18 cellular contexts compared by ENCODE assay signal in the genomic region with DNA sequence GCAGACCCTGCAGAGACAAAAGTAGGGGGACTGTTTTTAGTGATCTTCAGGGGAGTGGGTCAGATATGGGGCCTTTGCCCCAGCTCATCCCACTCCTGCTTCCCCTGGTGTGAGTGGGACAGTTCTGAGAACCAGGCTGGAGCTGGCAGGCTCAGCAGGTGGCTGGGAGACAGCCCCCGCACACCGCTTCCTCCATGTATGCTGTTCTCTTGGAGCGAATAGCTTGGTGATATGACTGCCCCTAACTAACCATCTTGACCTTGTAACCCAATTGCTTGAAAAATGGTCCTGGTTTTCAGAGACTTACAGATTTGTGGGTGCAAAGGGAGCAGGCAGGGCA.
DNase-seq lines count a peak whose midpoint lies in the region; ATAC-seq and TF ChIP-seq lines count a peak whose summit lies in the region.
"Had no signal": no experiment of that assay in that cellular context is flagged by ENCODE, and none has a peak within 500 bp of the region (broad histone marks: within the 10 kb centered on the region; RNA-seq: fewer than 3 reads in every experiment).

No MANE protein-coding gene starts in this region.

- peaks cover 57% of the 10 kb centered on the region for H3K4me1 Mint-ChIP-seq in neural progenitor cell
- peaks cover 5% of the 10 kb centered on the region for H3K4me1 Mint-ChIP-seq in type B pancreatic cell (ENCODE audit: unreplicated experiment)

- H3K36me3 Mint-ChIP-seq in neural progenitor cell (no peaks in the 10 kb centered on the region), type B pancreatic cell (no peaks in the 10 kb centered on the region)
- H3K36me3 Mint-ChIP-seq: CD8-positive, alpha-beta T cell had no signal

- intact Hi-C loops in Right ventricle myocardium inferior (cut with DNase I): no loop called here
- intact Hi-C loops in Right ventricle myocardium superior (cut with DNase I): no loop called here

- peak overlapping the region in 1 of 2 experiments; percentile 83; a peak in 1 of 4 replicates for H3K4me3 ChIP-seq in DND-41 (ENCODE audit: low read depth in 1 of 2, low read length in 2 of 2)
- H3K4me3 ChIP-seq in neural progenitor cell: no peak overlapping the region
- no peak overlapping the region for H3K4me3 ChIP-seq in osteoblast (ENCODE audit: insufficient read depth, low read length)
- H3K4me3 ChIP-seq: BLaER1 treated with 17β-estradiol and CSF1 and Interleukin-3, amounts not matched to agents 10 nM and 100 nM had no signal

- H3K4me2 ChIP-seq in DND-41 (ENCODE audit: insufficient read depth, low read length) (peak overlapping the region; percentile 98), neural progenitor cell (no peak overlapping the region), osteoblast (ENCODE audit: insufficient read depth, low read length) (no peak overlapping the region)

- no peaks in the 10 kb centered on the region for H3K9me3 Mint-ChIP-seq in neural progenitor cell
- H3K9me3 Mint-ChIP-seq in type B pancreatic cell: no peaks in the 10 kb centered on the region
- H3K9me3 Mint-ChIP-seq: CD4-positive, alpha-beta T cell; CD8-positive, alpha-beta T cell had no signal

- peak overlapping the region; percentile 88 for H3K9ac ChIP-seq in DND-41 (ENCODE audit: low read depth, low read length)
- no peak overlapping the region for H3K9ac ChIP-seq in neural progenitor cell
- H3K9ac ChIP-seq: BLaER1 treated with 17β-estradiol and CSF1 and Interleukin-3, amounts not matched to agents 10 nM and 100 nM had no signal

- H3K4me3 Mint-ChIP-seq in neural progenitor cell (no peak overlapping the region), type B pancreatic cell (no peak overlapping the region)
- H3K4me3 Mint-ChIP-seq: CD4-positive, alpha-beta T cell; CD8-positive, alpha-beta T cell had no signal

- DNase-seq in Right ventricle myocardium inferior (ENCODE audit: missing footprints) (peak; percentile 9), Right ventricle myocardium superior (no peak), DND-41 (no peak), neural progenitor cell (ENCODE audit: low spot score) (no peak), osteoblast (ENCODE audit: insufficient read length, low spot score, missing footprints) (peak; percentile 44), type B pancreatic cell (ENCODE audit: extremely low spot score, unreplicated experiment) (no peak), COR-L47 (lab: John Stamatoyannopoulos, UW) (no peak)
- DNase-seq: 8988T; ACHN; BE2C; CD4-positive, alpha-beta T cell; CD8-positive, alpha-beta T cell; DMS 273 treated with DMSO at 0.1 percent for 48 hours; DMS153; GF-D8 had no signal

- ATAC-seq in Right ventricle myocardium inferior: no peak
- ATAC-seq in Right ventricle myocardium superior (ENCODE audit: poor library complexity): no peak
- no peak for ATAC-seq in DND-41 (ENCODE audit: insufficient read depth, low read depth)
- no peak for ATAC-seq in GM19463 (IDR thresholded peaks at IDR 0.05; ENCODE audit: unreplicated experiment)
- ATAC-seq: CD8-positive, alpha-beta T cell had no signal

- TF ChIP-seq CTCF in DND-41 (IDR thresholded peaks at IDR 0.05; ENCODE audit: borderline replicate concordance, extremely low read depth, low read length, poor library complexity, severe bottlenecking) (no peak), neural progenitor cell (IDR thresholded peaks at IDR 0.05) (no peak), osteoblast (IDR thresholded peaks at IDR 0.05; ENCODE audit: extremely low read depth, low read depth, low read length) (no peak), type B pancreatic cell (conservative IDR thresholded peaks at IDR 0.05) (no peak)

- H3F3A ChIP-seq in neural progenitor cell (ENCODE audit: low read depth): peaks cover 16% of the 10 kb centered on the region

- peak overlapping the region; percentile 98 for H3K27ac ChIP-seq in DND-41 (ENCODE audit: low read length)
- H3K27ac ChIP-seq in neural progenitor cell: no peak overlapping the region
- no peak overlapping the region for H3K27ac ChIP-seq in osteoblast (ENCODE audit: low read depth, low read length)
- H3K27ac ChIP-seq: BLaER1 treated with 17β-estradiol and CSF1 and Interleukin-3, amounts not matched to agents 10 nM and 100 nM; C4-2B had no signal

- H3K36me3 ChIP-seq in DND-41 (ENCODE audit: insufficient read depth, low read length) (peaks cover 33% of the 10 kb centered on the region), neural progenitor cell (no peaks in the 10 kb centered on the region), osteoblast (ENCODE audit: insufficient read depth, low read length) (no peaks in the 10 kb centered on the region)
- H3K36me3 ChIP-seq: BE2C; BLaER1 treated with 17β-estradiol and CSF1 and Interleukin-3, amounts not matched to agents 10 nM and 100 nM had no signal

- H3K79me2 ChIP-seq in DND-41 (ENCODE audit: insufficient read depth, low read length) (peaks cover 81% of the 10 kb centered on the region), neural progenitor cell (ENCODE audit: low read depth) (no peaks in the 10 kb centered on the region), osteoblast (ENCODE audit: insufficient read depth, low read length) (no peaks in the 10 kb centered on the region)

- H3K27me3 ChIP-seq in DND-41 (ENCODE audit: insufficient read depth, low read length, poor library complexity): no peaks in the 10 kb centered on the region
- H3K27me3 ChIP-seq in neural progenitor cell: no peaks in the 10 kb centered on the region
- peaks cover 3% of the 10 kb centered on the region for H3K27me3 ChIP-seq in osteoblast (ENCODE audit: insufficient read depth, low read length)
- H3K27me3 ChIP-seq: BE2C had no signal

- H2AFZ ChIP-seq in DND-41 (ENCODE audit: low read depth, low read length) (no peak overlapping the region), neural progenitor cell (replicated peaks) (no peak overlapping the region), osteoblast (ENCODE audit: low read length) (no peak overlapping the region)

- H3K27ac Mint-ChIP-seq in neural progenitor cell: peak overlapping the region; percentile 21
- H3K27ac Mint-ChIP-seq in type B pancreatic cell: no peak overlapping the region
- H3K27ac Mint-ChIP-seq: CD4-positive, alpha-beta T cell; CD8-positive, alpha-beta T cell had no signal

- H3K9me3 ChIP-seq in DND-41 (ENCODE audit: insufficient read depth, low read length, severe bottlenecking) (no peaks in the 10 kb centered on the region), neural progenitor cell (ENCODE audit: low read depth) (no peaks in the 10 kb centered on the region), osteoblast (ENCODE audit: low read depth, low read length) (no peaks in the 10 kb centered on the region)
- H3K9me3 ChIP-seq: BE2C; BLaER1 treated with 17β-estradiol and CSF1 and Interleukin-3, amounts not matched to agents 10 nM and 100 nM had no signal

- H3K4me1 ChIP-seq in DND-41 (ENCODE audit: insufficient read depth, low read length) (peaks cover 84% of the 10 kb centered on the region), neural progenitor cell (peaks cover 36% of the 10 kb centered on the region), osteoblast (ENCODE audit: insufficient read depth, low read length) (no peaks in the 10 kb centered on the region)

- H3K27me3 Mint-ChIP-seq in neural progenitor cell (ENCODE audit: insufficient read depth, low read depth) (peaks cover 4% of the 10 kb centered on the region), type B pancreatic cell (no peaks in the 10 kb centered on the region)
- H3K27me3 Mint-ChIP-seq: CD4-positive, alpha-beta T cell had no signal

- H4K20me1 ChIP-seq in DND-41 (ENCODE audit: insufficient read depth, low read length) (peaks cover 24% of the 10 kb centered on the region), neural progenitor cell (ENCODE audit: low read depth) (no peaks in the 10 kb centered on the region), osteoblast (ENCODE audit: insufficient read depth, low read length) (no peaks in the 10 kb centered on the region)

Comparison
In these comparisons a context has a peak if more than half of its experiments do, and no peak if none do; other contexts are left out.
1. DNase-seq: peak in Right ventricle myocardium inferior (single experiment) and osteoblast (single experiment); none in Right ventricle myocardium superior (single experiment), DND-41 (single experiment), neural progenitor cell (single experiment), type B pancreatic cell (single experiment) and COR-L47 (single experiment).